1 cellular context compared by ENCODE assay signal in genomic region chr1:161132410-161133219, GRCh38.
A peak's percentile ranks its signal among the peaks of the same experiment; 100 is the strongest.
TF ChIP-seq lines count a peak whose summit lies in the region.

TSS of gene DEDD (minus strand) at chr1:161132667. CDS start at chr1:161124462, 8,205 bp downstream.

TF ChIP-seq in HepG2, 621 proteins besides CTCF, POLR2A, EP300 and RAD21 (continued from another document and continues in another):
- TF ChIP-seq FOSL1 (CRISPR knock-in tag; IDR thresholded peaks at IDR 0.05; ENCODE audit: borderline replicate concordance) (peak; percentile 31; the same call in 1 of the 2 replicates), MXI1 (IDR thresholded peaks at IDR 0.05; ENCODE audit: borderline replicate concordance, low read depth, low read length) (peak; percentile 34; the same call in 1 of the 3 replicates), KLF11 (CRISPR knock-in tag; IDR thresholded peaks at IDR 0.05) (no peak), SP2 (CRISPR knock-in tag; IDR thresholded peaks at IDR 0.05) (no peak), TBX2 (CRISPR knock-in tag; IDR thresholded peaks at IDR 0.05; ENCODE audit: borderline replicate concordance) (0 out of 2 replicates have a peak, but pooled peaks have one; percentile 48), KAT7 (CRISPR knock-in tag; IDR thresholded peaks at IDR 0.05; ENCODE audit: borderline replicate concordance) (0 out of 2 replicates have a peak, but pooled peaks have one; percentile 24), ZNF24 (IDR thresholded peaks at IDR 0.05) (peak; percentile 79), RBM39 (IDR thresholded peaks at IDR 0.05; ENCODE audit: low read depth, low read length, poor library complexity, severe bottlenecking) (peak; percentile 55), ZNF451 (CRISPR knock-in tag; IDR thresholded peaks at IDR 0.05) (no peak), ZNF672 (CRISPR knock-in tag; IDR thresholded peaks at IDR 0.05) (no peak), ZBTB2 (CRISPR knock-in tag; IDR thresholded peaks at IDR 0.05; ENCODE audit: low read depth) (peak; percentile 99), ZNF513 (CRISPR knock-in tag; conservative IDR thresholded peaks at IDR 0.05) (no peak), RFXANK (CRISPR knock-in tag; IDR thresholded peaks at IDR 0.05) (no peak), ZHX1 (CRISPR knock-in tag; IDR thresholded peaks at IDR 0.05; ENCODE audit: low read depth) (no peak), EEA1 (CRISPR knock-in tag; IDR thresholded peaks at IDR 0.05; ENCODE audit: borderline replicate concordance) (no peak; the same call in 1 of the 2 replicates), MED1 (CRISPR knock-in tag; IDR thresholded peaks at IDR 0.05) (peak; percentile 22), HNRNPL (IDR thresholded peaks at IDR 0.05; ENCODE audit: low read depth, low read length) (0 out of 2 replicates have a peak, but pooled peaks have one; percentile 9), NCOA1 (CRISPR knock-in tag; IDR thresholded peaks at IDR 0.05) (no peak), RARA (CRISPR knock-in tag; IDR thresholded peaks at IDR 0.05) (peak; percentile 19), SMAD1 (CRISPR knock-in tag; IDR thresholded peaks at IDR 0.05; ENCODE audit: borderline replicate concordance, low read depth) (0 out of 2 replicates have a peak, but pooled peaks have one; percentile 22), IRX3 (CRISPR knock-in tag; IDR thresholded peaks at IDR 0.05; ENCODE audit: borderline replicate concordance, low read depth) (0 out of 2 replicates have a peak, but pooled peaks have one; percentile 46), MXD3 (CRISPR knock-in tag; IDR thresholded peaks at IDR 0.05) (no peak), ZSCAN29 (CRISPR knock-in tag; conservative IDR thresholded peaks at IDR 0.05) (peak; percentile 88; the same call in 1 of the 2 replicates), ATRX (CRISPR knock-in tag; IDR thresholded peaks at IDR 0.05; ENCODE audit: borderline replicate concordance) (no peak), ZNF598 (CRISPR knock-in tag; IDR thresholded peaks at IDR 0.05; ENCODE audit: borderline replicate concordance) (0 out of 2 replicates have a peak, but pooled peaks have one; percentile 28), ZNF546 (CRISPR knock-in tag; conservative IDR thresholded peaks at IDR 0.05) (0 out of 2 replicates have a peak, but pooled peaks have one; percentile 35), ZNF230 (CRISPR knock-in tag; IDR thresholded peaks at IDR 0.05) (peak; percentile 35; the same call in 1 of the 2 replicates), ZFYVE20 (CRISPR knock-in tag; IDR thresholded peaks at IDR 0.05; ENCODE audit: borderline replicate concordance, low read depth) (no peak), ARID5B (CRISPR knock-in tag; IDR thresholded peaks at IDR 0.05) (peak; percentile 12; the same call in 1 of the 2 replicates), BORCS8-MEF2B (CRISPR knock-in tag; IDR thresholded peaks at IDR 0.05) (peak; percentile 54; the same call in 1 of the 2 replicates), SALL1 (CRISPR knock-in tag; IDR thresholded peaks at IDR 0.05) (peak; percentile 6; the same call in 1 of the 2 replicates), BRD4 (CRISPR knock-in tag; IDR thresholded peaks at IDR 0.05) (0 out of 2 replicates have a peak, but pooled peaks have one; percentile 36), BRF2 (CRISPR knock-in tag; IDR thresholded peaks at IDR 0.05) (peak; percentile 35; the same call in 1 of the 2 replicates), ZNF574 (CRISPR knock-in tag; IDR thresholded peaks at IDR 0.05) (peak; percentile 93), FOXA3 (CRISPR knock-in tag; IDR thresholded peaks at IDR 0.05) (peak; percentile 26; the same call in 1 of the 2 replicates), ZBTB25 (CRISPR knock-in tag; IDR thresholded peaks at IDR 0.05) (peak; percentile 99), SP5 (CRISPR knock-in tag; IDR thresholded peaks at IDR 0.05; ENCODE audit: borderline replicate concordance, low read depth) (peak; percentile 3; the same call in 1 of the 2 replicates), SMC3 (IDR thresholded peaks at IDR 0.05; ENCODE audit: low read length) (no peak), ZNF749 (CRISPR knock-in tag; IDR thresholded peaks at IDR 0.05; ENCODE audit: borderline replicate concordance) (0 out of 2 replicates have a peak, but pooled peaks have one; percentile 32), NFIC (IDR thresholded peaks at IDR 0.05; ENCODE audit: low read length) (peak; percentile 48; the same call in 1 of the 2 replicates), NR2F2 (IDR thresholded peaks at IDR 0.05; ENCODE audit: borderline replicate concordance, low read depth) (peak; percentile 34; the same call in 1 of the 2 replicates), MIER3 (CRISPR knock-in tag; IDR thresholded peaks at IDR 0.05; ENCODE audit: borderline replicate concordance) (peak; percentile 62; the same call in 1 of the 2 replicates), ELF4 (CRISPR knock-in tag; IDR thresholded peaks at IDR 0.05; ENCODE audit: borderline replicate concordance) (no peak; the same call in 1 of the 2 replicates), YY1 (IDR thresholded peaks at IDR 0.05; ENCODE audit: insufficient read depth, insufficient replicate concordance, low read depth, low read length) (peak; percentile 99), ZNF337 (CRISPR knock-in tag; IDR thresholded peaks at IDR 0.05; ENCODE audit: borderline replicate concordance, low read depth) (no peak), ARHGAP35 (CRISPR knock-in tag; IDR thresholded peaks at IDR 0.05; ENCODE audit: borderline replicate concordance) (no peak), RFXAP (CRISPR knock-in tag; IDR thresholded peaks at IDR 0.05; ENCODE audit: borderline replicate concordance) (no peak)
